Comparison of ENCODE assay signal across 8 cellular contexts in genomic region chr2:156331572-156332451, GRCh38. TPM values are rescaled to one million over a fixed set of nuclear protein-coding genes. Genes with fewer than 3 reads are reported as not detected.
DNase-seq lines count a peak whose midpoint lies in the region; ATAC-seq and TF ChIP-seq lines count a peak whose summit lies in the region.

No MANE protein-coding gene starts in this region.

- H4K20me1 ChIP-seq in BLaER1 treated with 17β-estradiol and CSF1 and Interleukin-3, amounts not matched to agents 10 nM and 100 nM, result peaks cover 0 to 13% (median 0%) of the 10 kb centered on the region in 11 experiments; a peak in 5 of 22 replicates

- H3K4me1 ChIP-seq in BLaER1 treated with 17β-estradiol and CSF1 and Interleukin-3, amounts not matched to agents 10 nM and 100 nM, result peaks cover 10 to 32% (median 27%) of the 10 kb centered on the region in 10 experiments; a peak in 19 of 20 replicates

- H3K4me3 ChIP-seq in BLaER1 treated with 17β-estradiol and CSF1 and Interleukin-3, amounts not matched to agents 10 nM and 100 nM, result peak overlapping the region; percentile 68 to 94 (median 82)
- peak overlapping the region; percentile 84 for H3K4me3 ChIP-seq in fibroblast of the aortic adventitia (ENCODE audit: low read depth, low read length)

- peaks cover 46 to 70% (median 67%) of the 10 kb centered on the region in 11 experiments for H3K27me3 ChIP-seq in BLaER1 treated with 17β-estradiol and CSF1 and Interleukin-3, amounts not matched to agents 10 nM and 100 nM

- no peaks in the 10 kb centered on the region for H3K9me3 Mint-ChIP-seq in activated T-cell treated with anti-CD3 and anti-CD28 coated beads, Interleukin-2, amount 50 U/mL, for 4 hours
- H3K9me3 Mint-ChIP-seq in natural killer cell, result no peaks in the 10 kb centered on the region

- DNase-seq in GM20000 (ENCODE audit: low spot score) (peak; percentile 45), NCI-H345 (lab: John Stamatoyannopoulos, UW) (peak; percentile 58), fibroblast of the aortic adventitia (ENCODE audit: low read depth) (peak; percentile 76), natural killer cell (peak; percentile 52)
- DNase-seq in activated T-cell treated with anti-CD3 and anti-CD28 coated beads, Interleukin-2, amount 50 U/mL, for 4 hours, result no peak

- peak overlapping the region; percentile 75 to 98 (median 83) for H3K9ac ChIP-seq in BLaER1 treated with 17β-estradiol and CSF1 and Interleukin-3, amounts not matched to agents 10 nM and 100 nM

- H3K4me2 ChIP-seq in BLaER1 treated with 17β-estradiol and CSF1 and Interleukin-3, amounts not matched to agents 10 nM and 100 nM, result peak overlapping the region; percentile 90 to 100 (median 100)

- TF ChIP-seq CTCF in GM20000 (IDR thresholded peaks at IDR 0.05; ENCODE audit: extremely low read depth, missing control alignments) (no peak), fibroblast of the aortic adventitia (IDR thresholded peaks at IDR 0.05; ENCODE audit: insufficient read depth, low read length) (no peak), natural killer cell (IDR thresholded peaks at IDR 0.05) (no peak)

- peaks cover 33% of the 10 kb centered on the region for H3K36me3 Mint-ChIP-seq in activated T-cell treated with anti-CD3 and anti-CD28 coated beads, Interleukin-2, amount 50 U/mL, for 4 hours (ENCODE audit: insufficient read depth)
- H3K36me3 Mint-ChIP-seq in natural killer cell, result no peaks in the 10 kb centered on the region

- H3K4me1 Mint-ChIP-seq in activated T-cell treated with anti-CD3 and anti-CD28 coated beads, Interleukin-2, amount 50 U/mL, for 4 hours (ENCODE audit: low read depth), result peaks cover 53% of the 10 kb centered on the region
- peaks cover 69 to 76% of the 10 kb centered on the region in 2 donors for H3K4me1 Mint-ChIP-seq in natural killer cell

- H3K27ac Mint-ChIP-seq in natural killer cell, result peak overlapping the region; percentile 99

- peak overlapping the region; percentile 97 for H3K4me3 Mint-ChIP-seq in activated T-cell treated with anti-CD3 and anti-CD28 coated beads, Interleukin-2, amount 50 U/mL, for 4 hours
- H3K4me3 Mint-ChIP-seq in natural killer cell, result peak overlapping the region; percentile 99

- intact Hi-C loops in natural killer cell (cut with micrococcal nuclease), result loop anchor here (5.0 to 10.0 kb wide), 2 partner anchors 140 to 1083 kb away; no protein-coding TSS in a partner anchor

- H3K36me3 ChIP-seq in BLaER1 treated with 17β-estradiol and CSF1 and Interleukin-3, amounts not matched to agents 10 nM and 100 nM, result peaks cover 0 to 26% (median 0%) of the 10 kb centered on the region in 11 experiments; a peak in 3 of 22 replicates

- peaks cover 12% of the 10 kb centered on the region for H3K27me3 Mint-ChIP-seq in activated T-cell treated with anti-CD3 and anti-CD28 coated beads, Interleukin-2, amount 50 U/mL, for 4 hours (ENCODE audit: low read depth)
- H3K27me3 Mint-ChIP-seq in natural killer cell (ENCODE audit: low read depth in 2 of 2), result peaks cover 35 to 43% of the 10 kb centered on the region in 2 donors

- peak; percentile 2 to 4 for ATAC-seq in activated T-cell treated with anti-CD3 and anti-CD28 coated beads, Interleukin-2, amount 50 U/mL, for 4 hours
- ATAC-seq in natural killer cell (no peak), GM18907 (IDR thresholded peaks at IDR 0.05; ENCODE audit: unreplicated experiment) (no peak), GM21529 (IDR thresholded peaks at IDR 0.05; ENCODE audit: unreplicated experiment) (no peak)

- peak overlapping the region in 5 of 11 experiments; percentile 87 to 99 (median 91); a peak in 9 of 22 replicates for H3K27ac ChIP-seq in BLaER1 treated with 17β-estradiol and CSF1 and Interleukin-3, amounts not matched to agents 10 nM and 100 nM

- peaks cover 19 to 37% (median 31%) of the 10 kb centered on the region in 11 experiments for H3K9me3 ChIP-seq in BLaER1 treated with 17β-estradiol and CSF1 and Interleukin-3, amounts not matched to agents 10 nM and 100 nM (replicated peaks in 1 of 11)

RNA-seq across cellular contexts. Expression of gene NR4A2, which starts 0.7 kb away (rescaled TPM):
- 10 to 100 TPM; 27.8 to 29.7 (median 29.6) TPM for total RNA-seq in activated T-cell treated with anti-CD3 and anti-CD28 coated beads, Interleukin-2, amount 50 U/mL, for 4 hours
- total RNA-seq in fibroblast of the aortic adventitia (ENCODE audit: low replicate concordance), result 0.41 and 0.81 TPM in 2 replicates
- 100 to 1,000 TPM; 163 to 316 (median 266) TPM for total RNA-seq in natural killer cell

Comparison
In these comparisons a context has a peak if more than half of its experiments do, and no peak if none do; other contexts are left out.
1. ATAC-seq: peak in activated T-cell treated with anti-CD3 and anti-CD28 coated beads, Interleukin-2, amount 50 U/mL, for 4 hours (2 of 2); none in natural killer cell (0 of 3), GM18907 (single experiment) and GM21529 (single experiment).
2. RNA of gene NR4A2, which starts 0.7 kb away (total RNA-seq): 163 to 316 TPM in natural killer cell and 27.8 to 29.7 TPM in activated T-cell treated with anti-CD3 and anti-CD28 coated beads, Interleukin-2, amount 50 U/mL, for 4 hours; 0.41 to 0.81 TPM in fibroblast of the aortic adventitia; every median in the first group is over 10 times any median in the second.